In genomic region chr18:11889284-11889683, GRCh38 we compare ENCODE assay signal across 22 cellular contexts.
"Had no signal": no experiment of that assay in that cellular context is flagged by ENCODE, and none has a peak within 500 bp of the region (broad histone marks: within the 10 kb centered on the region; RNA-seq: fewer than 3 reads in every experiment).

No MANE protein-coding gene starts in this region.

- H3K27me3 Mint-ChIP-seq: dendritic cell treated with granulocyte-macrophage colony-stimulating factor and Interleukin-4, amounts not matched to agents 40 ng/mL and 50 ng/mL, for 4 days; effector memory CD8-positive, alpha-beta T cell had no signal

- H3K4me1 ChIP-seq: colonic mucosa, esophagus squamous epithelium, gastrocnemius medialis had no signal

- H3K4me3 Mint-ChIP-seq: dendritic cell treated with granulocyte-macrophage colony-stimulating factor and Interleukin-4, amounts not matched to agents 40 ng/mL and 50 ng/mL, for 4 days; effector memory CD8-positive, alpha-beta T cell; endodermal cell; mesothelial cell of epicardium had no signal

- ATAC-seq: effector memory CD8-positive, alpha-beta T cell; esophagus mucosa; gastrocnemius medialis; left cardiac atrium; left lung; left ventricle myocardium superior; lower lobe of right lung; mucosa of descending colon had no signal

- H3K9me3 ChIP-seq: colonic mucosa, esophagus squamous epithelium, gastrocnemius medialis, left lung, lower lobe of right lung, mucosa of descending colon had no signal

- H3K27ac Mint-ChIP-seq: dendritic cell treated with granulocyte-macrophage colony-stimulating factor and Interleukin-4, amounts not matched to agents 40 ng/mL and 50 ng/mL, for 4 days; effector memory CD8-positive, alpha-beta T cell; endodermal cell; mesothelial cell of epicardium had no signal

- H3K27ac ChIP-seq: colonic mucosa, epithelial cell of prostate, esophagus squamous epithelium, gastrocnemius medialis, left lung, lower lobe of right lung had no signal

- H3K9me3 Mint-ChIP-seq: dendritic cell treated with granulocyte-macrophage colony-stimulating factor and Interleukin-4, amounts not matched to agents 40 ng/mL and 50 ng/mL, for 4 days; effector memory CD8-positive, alpha-beta T cell; endodermal cell; mesothelial cell of epicardium had no signal

- DNase-seq: colonic mucosa; cortex of kidney; effector CD8-positive, alpha-beta T cell; effector memory CD8-positive, alpha-beta T cell; endodermal cell; erythroblast; esophagus squamous epithelium; foreskin fibroblast; foreskin melanocyte; gastrocnemius medialis; glutamatergic neuron; hippocampal formation; left cardiac atrium; left lung; left ventricle myocardium superior; lower lobe of right lung; mesenchymal stem cell; mucosa of descending colon had no signal

- H3K27me3 ChIP-seq: colonic mucosa, esophagus squamous epithelium, gastrocnemius medialis, left lung had no signal

- H3K4me3 ChIP-seq: colonic mucosa, esophagus squamous epithelium, gastrocnemius medialis, left lung, lower lobe of right lung, mucosa of descending colon had no signal
